27 cellular contexts compared by ENCODE assay signal in the genomic region with DNA sequence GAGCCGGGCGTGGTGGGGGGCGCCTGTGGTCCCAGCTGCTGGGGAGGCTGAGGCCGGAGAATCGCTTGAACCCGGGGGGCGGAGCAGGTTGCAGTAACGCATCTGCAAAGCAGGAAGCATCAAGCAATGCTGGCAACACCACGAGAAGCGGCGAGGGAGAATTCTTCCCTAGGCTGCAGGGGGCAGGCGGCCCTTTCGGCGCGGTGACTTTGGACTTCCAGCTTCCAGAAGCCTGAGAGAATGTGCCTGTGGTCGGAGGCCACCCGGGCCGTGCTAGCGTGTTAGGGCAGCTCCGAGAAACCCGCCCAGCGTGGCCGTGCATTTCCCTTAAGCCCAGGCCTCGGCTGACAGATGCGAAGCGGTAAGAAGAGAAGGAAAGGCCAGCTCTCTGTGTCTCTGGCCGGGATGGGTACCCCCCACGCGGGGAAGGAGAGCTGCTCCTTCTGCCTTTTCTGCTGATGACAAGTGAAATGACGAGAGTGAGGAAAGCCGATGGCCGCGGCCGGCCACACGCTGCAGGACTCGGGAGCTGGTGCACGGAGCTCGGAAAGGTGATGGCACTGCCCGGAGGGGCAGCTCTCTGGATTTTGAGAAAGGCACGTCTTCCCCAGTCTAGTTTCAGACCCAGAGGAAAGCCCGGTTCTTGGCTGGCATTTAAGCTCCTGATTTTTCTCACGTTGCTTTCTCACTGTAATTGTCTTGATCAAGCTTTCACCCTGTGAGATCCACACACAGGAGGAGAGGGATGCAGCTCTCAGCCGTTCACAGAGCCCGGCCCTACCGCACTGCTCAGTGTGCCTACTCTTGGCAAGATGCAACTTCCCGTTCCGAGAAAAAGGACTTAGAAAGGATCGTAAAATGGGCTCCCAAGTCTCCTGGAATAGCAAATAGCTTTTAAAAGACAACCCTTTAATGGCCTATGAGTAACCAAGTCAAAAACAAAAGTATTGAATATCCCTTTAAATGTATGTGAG.
A peak's percentile ranks its signal among the peaks of the same experiment; 100 is the strongest.
DNase-seq lines count a peak whose midpoint lies in the region; TF ChIP-seq lines count a peak whose summit lies in the region.
"Had no signal": no experiment of that assay in that cellular context is flagged by ENCODE, and none has a peak within 500 bp of the region (broad histone marks: within the 10 kb centered on the region; RNA-seq: fewer than 3 reads in every experiment).

No MANE protein-coding gene starts in this region.

- H3K4me2 ChIP-seq in trophoblast cell (ENCODE audit: low read length): no peak overlapping the region

- no peaks in the 10 kb centered on the region for H3K36me3 Mint-ChIP-seq in HFFc6 (ENCODE audit: low read depth)
- H3K36me3 Mint-ChIP-seq: activated naive CD4-positive, alpha-beta T cell treated with anti-CD3 and anti-CD28 coated beads, Interleukin-2, amount 50 U/mL, for 72 hours; CD8-positive, alpha-beta T cell; immature natural killer cell had no signal

- no peak overlapping the region for H2BK5ac ChIP-seq in trophoblast cell (ENCODE audit: low read depth, low read length, poor library complexity)

- no peaks in the 10 kb centered on the region for H3K79me1 ChIP-seq in trophoblast cell (ENCODE audit: low read length)

- H4K8ac ChIP-seq in trophoblast cell (ENCODE audit: low read depth, low read length): no peak overlapping the region

- H3K79me2 ChIP-seq in trophoblast cell (ENCODE audit: control insufficient read depth, insufficient read depth, low read length, poor library complexity): no peaks in the 10 kb centered on the region

- peak; percentile 30 for TF ChIP-seq CTCF in BJ (IDR thresholded peaks at IDR 0.05; ENCODE audit: insufficient read depth, low read depth, low read length)
- no peak for TF ChIP-seq CTCF in HFFc6 (IDR thresholded peaks at IDR 0.05)
- no peak for TF ChIP-seq CTCF in dorsolateral prefrontal cortex (IDR thresholded peaks at IDR 0.05 in 54 of 56, conservative IDR thresholded peaks at IDR 0.05 in 2 of 56; ENCODE audit: low read depth in 1 of 56, partially characterized antibody in 56 of 56)
- TF ChIP-seq CTCF in prostate gland (IDR thresholded peaks at IDR 0.05): no peak

- H3K4ac ChIP-seq in trophoblast cell (ENCODE audit: low read depth, low read length): no peak overlapping the region

- H4K12ac ChIP-seq in trophoblast cell (ENCODE audit: low read depth, low read length): no peak overlapping the region

- H3K9me3 ChIP-seq in prostate gland (no peaks in the 10 kb centered on the region), trophoblast cell (ENCODE audit: insufficient read depth, low read depth, low read length) (no peaks in the 10 kb centered on the region)
- H3K9me3 ChIP-seq: esophagus squamous epithelium, gastroesophageal sphincter, pancreas, testis had no signal

- H3K4me1 Mint-ChIP-seq in HFFc6 (ENCODE audit: low read depth): peaks cover 15% of the 10 kb centered on the region
- H3K4me1 Mint-ChIP-seq: activated CD4-positive, alpha-beta T cell treated with anti-CD3 and anti-CD28 coated beads for 36 hours; B cell; immature natural killer cell had no signal

- H2BK12ac ChIP-seq in trophoblast cell (ENCODE audit: low read length): no peak overlapping the region

- H3K23ac ChIP-seq in trophoblast cell (ENCODE audit: low read length): no peak overlapping the region

- H3K14ac ChIP-seq in trophoblast cell (ENCODE audit: low read length): no peak overlapping the region

- DNase-seq in BJ (ENCODE audit: low read depth) (no peak), HFFc6 (no peak), dorsolateral prefrontal cortex (peak in 1 of 10 donors; percentile 13), prostate gland (ENCODE audit: low spot score) (no peak), NCI-H510A treated with DMSO at 0.1 percent for 48 hours (lab: John Stamatoyannopoulos, UW) (no peak), 8988T (no peak), NCI-H1436 (lab: John Stamatoyannopoulos, UW) (no peak), trophoblast cell (no peak)
- DNase-seq: activated CD4-positive, alpha-beta T cell treated with anti-CD3 and anti-CD28 coated beads for 36 hours; CD8-positive, alpha-beta T cell; esophagus squamous epithelium; hypothalamus; immature natural killer cell; NCI-H1092 treated with DMSO at 0.1 percent for 48 hours; NCI-H187 treated with DMSO at 0.1 percent for 48 hours; NCI-H526; pancreas; SHP77; stimulated activated CD4-positive, alpha-beta T cell treated with anti-CD3 and anti-CD28 coated beads, Interleukin-1b, Interleukin-23, amount 100 ng/mL, for 48 hours; stimulated activated naive CD8-positive, alpha-beta T cell treated with anti-CD3 and anti-CD28 coated beads, Interleukin-15, Interleukin-2, amounts not matched to agents 100 U/mL and 50 U/mL, for 24 hours; SW 1271; T-helper 9 cell; testis had no signal

- CTCF ChIA-PET in BJ (lab: Yijun Ruan, JAX): interaction anchor here (1.4 to 2.4 kb wide), 5 partner anchors 9 to 168 kb away, joined by 3 to 13 read pairs (median 4); no protein-coding TSS in a partner anchor

- H3K9me3 Mint-ChIP-seq in HFFc6: no peaks in the 10 kb centered on the region
- H3K9me3 Mint-ChIP-seq: activated naive CD4-positive, alpha-beta T cell treated with anti-CD3 and anti-CD28 coated beads, Interleukin-2, amount 50 U/mL, for 72 hours; activated T-helper 2 cell treated with anti-CD3 and anti-CD28 coated beads, Interferon-gamma antibody, Interleukin-2, Interleukin-4, amounts not matched to agents 10 μg/mL and 5 μg/mL and 100 μg/mL, durations not matched to agents 14 hours and 24 hours and 36 hours; CD8-positive, alpha-beta T cell; immature natural killer cell had no signal

- H4K91ac ChIP-seq in trophoblast cell (ENCODE audit: low read depth, low read length): no peak overlapping the region

- TF ChIP-seq POLR2A in prostate gland (IDR thresholded peaks at IDR 0.05): no peak

- 63% methylated on average over 48 of the region's 48 CpGs for WGBS in prostate gland
- no CpG with 5 or more reads among the region's 48 CpGs for WGBS in trophoblast cell (ENCODE audit: extremely low coverage, insufficient coverage, insufficient read length)

- H3K27me3 Mint-ChIP-seq in HFFc6 (ENCODE audit: insufficient read depth): peaks cover 13% of the 10 kb centered on the region

- H3K4me3 ChIP-seq in BJ (ENCODE audit: low read depth, low read length) (peak overlapping the region; percentile 38), dorsolateral prefrontal cortex (peak overlapping the region in 33 of 59 donors; percentile 5 to 50 (median 25)), prostate gland (peak overlapping the region; percentile 5 to 13), trophoblast cell (ENCODE audit: low read depth, low read length) (no peak overlapping the region)
- H3K4me3 ChIP-seq: esophagus squamous epithelium, gastroesophageal sphincter, pancreas, testis had no signal

- H3K18ac ChIP-seq in trophoblast cell (ENCODE audit: low read length): no peak overlapping the region

- H3K4me1 ChIP-seq in prostate gland (replicated peaks) (no peaks in the 10 kb centered on the region), trophoblast cell (ENCODE audit: control insufficient read depth in 1 of 2, insufficient read depth in 2 of 2, low read length in 2 of 2) (no peaks in the 10 kb centered on the region)
- H3K4me1 ChIP-seq: esophagus squamous epithelium, gastroesophageal sphincter, pancreas, testis had no signal

- H3K27ac ChIP-seq in dorsolateral prefrontal cortex (peak overlapping the region in 1 of 59 donors; percentile 20), prostate gland (peak overlapping the region in 1 of 2 donors; percentile 13), trophoblast cell (ENCODE audit: low read depth, low read length) (no peak overlapping the region)
- H3K27ac ChIP-seq: esophagus squamous epithelium, gastroesophageal sphincter, pancreas, testis had no signal

- POLR2A ChIA-PET in BJ (lab: Charles Lee): interaction anchor here (0.5 kb wide), 1 partner anchor 12 kb away, joined by 10 read pairs; no protein-coding TSS in a partner anchor

- H2BK120ac ChIP-seq in trophoblast cell (ENCODE audit: insufficient read depth, low read length, poor library complexity): no peak overlapping the region

- H2AK5ac ChIP-seq in trophoblast cell (ENCODE audit: low read length): no peak overlapping the region

- H3K27ac Mint-ChIP-seq in HFFc6: no peak overlapping the region
- H3K27ac Mint-ChIP-seq: activated CD4-positive, alpha-beta T cell treated with anti-CD3 and anti-CD28 coated beads for 36 hours; activated naive CD4-positive, alpha-beta T cell treated with anti-CD3 and anti-CD28 coated beads, Interleukin-2, amount 50 U/mL, for 72 hours; activated T-helper 2 cell treated with anti-CD3 and anti-CD28 coated beads, Interferon-gamma antibody, Interleukin-2, Interleukin-4, amounts not matched to agents 10 μg/mL and 5 μg/mL and 100 μg/mL, durations not matched to agents 14 hours and 24 hours and 36 hours; B cell; CD8-positive, alpha-beta T cell; immature natural killer cell had no signal

- peaks cover 2% of the 10 kb centered on the region; the same call in 1 of the 2 replicates for H3K27me3 ChIP-seq in BJ (ENCODE audit: control insufficient read depth, insufficient read depth, low read length)
- H3K27me3 ChIP-seq in dorsolateral prefrontal cortex: no peaks in the 10 kb centered on the region
- no peaks in the 10 kb centered on the region for H3K27me3 ChIP-seq in prostate gland (replicated peaks; ENCODE audit: insufficient read depth)
- no peaks in the 10 kb centered on the region for H3K27me3 ChIP-seq in trophoblast cell (ENCODE audit: insufficient read depth, low read length)
- H3K27me3 ChIP-seq: gastroesophageal sphincter, pancreas, testis had no signal

- intact Hi-C loops in dorsolateral prefrontal cortex (cut with DNase I) (no loop called here), prostate gland (cut with DNase I) (no loop called here)

- peak overlapping the region; percentile 87 for H3K4me3 Mint-ChIP-seq in HFFc6
- H3K4me3 Mint-ChIP-seq: activated CD4-positive, alpha-beta T cell treated with anti-CD3 and anti-CD28 coated beads for 36 hours; B cell; CD8-positive, alpha-beta T cell; immature natural killer cell had no signal

- no peaks in the 10 kb centered on the region for H3K36me3 ChIP-seq in BJ (ENCODE audit: control insufficient read depth, insufficient read depth, low read length)
- H3K36me3 ChIP-seq in prostate gland: no peaks in the 10 kb centered on the region
- H3K36me3 ChIP-seq in trophoblast cell (ENCODE audit: control insufficient read depth in 1 of 2, insufficient read depth in 2 of 2, low read length in 2 of 2): no peaks in the 10 kb centered on the region
- H3K36me3 ChIP-seq: esophagus squamous epithelium, gastroesophageal sphincter, pancreas had no signal

- H2AFZ ChIP-seq in trophoblast cell (ENCODE audit: insufficient read depth, low read length, poor library complexity): no peak overlapping the region

- no peak overlapping the region for H3K9ac ChIP-seq in trophoblast cell (ENCODE audit: low read length)
